Comparison of ENCODE assay signal across 1 cellular context in the genomic region with DNA sequence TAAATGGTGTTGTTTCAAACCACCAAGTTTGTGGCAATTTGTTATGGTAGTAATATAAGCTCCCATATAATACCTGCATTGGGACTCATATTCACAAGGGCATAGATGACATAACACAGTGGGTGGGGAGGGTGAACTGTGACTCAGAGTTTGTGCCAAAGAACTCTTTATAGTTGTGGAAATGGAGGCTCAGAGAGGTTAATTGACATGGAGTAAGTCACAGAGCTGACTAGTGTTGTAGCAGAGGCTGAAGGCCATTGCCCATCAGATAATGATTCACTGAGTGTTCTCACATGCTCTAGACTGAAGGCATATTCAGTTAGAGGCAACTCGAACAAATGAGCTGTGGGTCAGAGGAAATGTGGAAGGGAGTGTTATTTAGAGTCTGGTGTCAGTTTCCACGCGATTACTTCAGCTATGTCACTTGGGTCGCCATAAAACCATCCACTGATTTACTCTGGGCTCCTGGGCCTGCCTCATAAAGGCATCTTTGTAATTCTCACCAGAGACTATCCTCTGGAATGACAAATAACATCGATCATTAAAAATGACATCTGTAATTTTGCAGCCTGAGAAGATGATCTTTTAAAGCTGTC.
TF ChIP-seq lines count a peak whose summit lies in the region.

No MANE protein-coding gene starts in this region.

TF ChIP-seq in HEK293, 187 proteins besides CTCF, POLR2A, EP300 and RAD21 (continued from another document and continues in another):
- TF ChIP-seq, protein P1, sequence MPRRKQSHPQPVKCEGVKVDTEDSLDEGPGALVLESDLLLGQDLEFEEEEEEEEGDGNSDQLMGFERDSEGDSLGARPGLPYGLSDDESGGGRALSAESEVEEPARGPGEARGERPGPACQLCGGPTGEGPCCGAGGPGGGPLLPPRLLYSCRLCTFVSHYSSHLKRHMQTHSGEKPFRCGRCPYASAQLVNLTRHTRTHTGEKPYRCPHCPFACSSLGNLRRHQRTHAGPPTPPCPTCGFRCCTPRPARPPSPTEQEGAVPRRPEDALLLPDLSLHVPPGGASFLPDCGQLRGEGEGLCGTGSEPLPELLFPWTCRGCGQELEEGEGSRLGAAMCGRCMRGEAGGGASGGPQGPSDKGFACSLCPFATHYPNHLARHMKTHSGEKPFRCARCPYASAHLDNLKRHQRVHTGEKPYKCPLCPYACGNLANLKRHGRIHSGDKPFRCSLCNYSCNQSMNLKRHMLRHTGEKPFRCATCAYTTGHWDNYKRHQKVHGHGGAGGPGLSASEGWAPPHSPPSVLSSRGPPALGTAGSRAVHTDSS (tag by site-specific recombination; IDR thresholded peaks at IDR 0.05) = no peak
- TF ChIP-seq, protein P2, sequence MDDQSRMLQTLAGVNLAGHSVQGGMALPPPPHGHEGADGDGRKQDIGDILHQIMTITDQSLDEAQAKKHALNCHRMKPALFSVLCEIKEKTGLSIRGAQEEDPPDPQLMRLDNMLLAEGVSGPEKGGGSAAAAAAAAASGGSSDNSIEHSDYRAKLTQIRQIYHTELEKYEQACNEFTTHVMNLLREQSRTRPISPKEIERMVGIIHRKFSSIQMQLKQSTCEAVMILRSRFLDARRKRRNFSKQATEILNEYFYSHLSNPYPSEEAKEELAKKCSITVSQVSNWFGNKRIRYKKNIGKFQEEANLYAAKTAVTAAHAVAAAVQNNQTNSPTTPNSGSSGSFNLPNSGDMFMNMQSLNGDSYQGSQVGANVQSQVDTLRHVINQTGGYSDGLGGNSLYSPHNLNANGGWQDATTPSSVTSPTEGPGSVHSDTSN (CRISPR knock-in tag; IDR thresholded peaks at IDR 0.05) = no peak
- no peak for TF ChIP-seq GLIS2 (tag by site-specific recombination; IDR thresholded peaks at IDR 0.05)
- TF ChIP-seq HOXD13 (CRISPR knock-in tag; IDR thresholded peaks at IDR 0.05; ENCODE audit: borderline replicate concordance) = no peak
- TF ChIP-seq, protein P3, sequence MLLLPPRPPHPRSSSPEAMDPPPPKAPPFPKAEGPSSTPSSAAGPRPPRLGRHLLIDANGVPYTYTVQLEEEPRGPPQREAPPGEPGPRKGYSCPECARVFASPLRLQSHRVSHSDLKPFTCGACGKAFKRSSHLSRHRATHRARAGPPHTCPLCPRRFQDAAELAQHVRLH (tag by site-specific recombination; IDR thresholded peaks at IDR 0.05) = 0 out of 2 replicates have a peak, but pooled peaks have one; percentile 43
- TF ChIP-seq HOXA7 (CRISPR knock-in tag; IDR thresholded peaks at IDR 0.05; ENCODE audit: borderline replicate concordance) = no peak
- TF ChIP-seq ZNF366 (tag by site-specific recombination; conservative IDR thresholded peaks at IDR 0.05) = peak; percentile 40; the same call in 1 of the 2 replicates
- peak; percentile 44 for TF ChIP-seq FEZF1 (tag by site-specific recombination; IDR thresholded peaks at IDR 0.05)
- peak; percentile 78 for TF ChIP-seq ZNF843 (tag by site-specific recombination; IDR thresholded peaks at IDR 0.05)
- TF ChIP-seq ZSCAN30 (tag by site-specific recombination; IDR thresholded peaks at IDR 0.05) = no peak
- no peak for TF ChIP-seq ZNF155 (tag by site-specific recombination; IDR thresholded peaks at IDR 0.05)
- TF ChIP-seq ZNF626 (tag by site-specific recombination; IDR thresholded peaks at IDR 0.05) = no peak
- TF ChIP-seq, protein P4, sequence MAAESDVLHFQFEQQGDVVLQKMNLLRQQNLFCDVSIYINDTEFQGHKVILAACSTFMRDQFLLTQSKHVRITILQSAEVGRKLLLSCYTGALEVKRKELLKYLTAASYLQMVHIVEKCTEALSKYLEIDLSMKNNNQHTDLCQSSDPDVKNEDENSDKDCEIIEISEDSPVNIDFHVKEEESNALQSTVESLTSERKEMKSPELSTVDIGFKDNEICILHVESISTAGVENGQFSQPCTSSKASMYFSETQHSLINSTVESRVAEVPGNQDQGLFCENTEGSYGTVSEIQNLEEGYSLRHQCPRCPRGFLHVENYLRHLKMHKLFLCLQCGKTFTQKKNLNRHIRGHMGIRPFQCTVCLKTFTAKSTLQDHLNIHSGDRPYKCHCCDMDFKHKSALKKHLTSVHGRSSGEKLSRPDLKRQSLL (tag by site-specific recombination; IDR thresholded peaks at IDR 0.05) = peak; percentile 87
- no peak for TF ChIP-seq ZNF585B (tag by site-specific recombination; IDR thresholded peaks at IDR 0.05)
- TF ChIP-seq ZNF202 (tag by site-specific recombination; IDR thresholded peaks at IDR 0.05; ENCODE audit: borderline replicate concordance) = no peak
- TF ChIP-seq ZNF391 (tag by site-specific recombination; IDR thresholded peaks at IDR 0.05; ENCODE audit: borderline replicate concordance, low read depth) = no peak
- TF ChIP-seq REPIN1 (tag by site-specific recombination; IDR thresholded peaks at IDR 0.05; ENCODE audit: low read depth) = no peak
- TF ChIP-seq KLF16 (tag by site-specific recombination; IDR thresholded peaks at IDR 0.05) = peak; percentile 37; the same call in 1 of the 2 replicates
- TF ChIP-seq ZNF629 (tag by site-specific recombination; IDR thresholded peaks at IDR 0.05) = peak; percentile 75
- no peak for TF ChIP-seq ZFP3 (tag by site-specific recombination; IDR thresholded peaks at IDR 0.05; ENCODE audit: low read depth)
- TF ChIP-seq ZNF184 (tag by site-specific recombination; IDR thresholded peaks at IDR 0.05) = peak; percentile 8; the same call in 1 of the 2 replicates
- peak; percentile 78; the same call in 1 of the 2 replicates for TF ChIP-seq ZNF768 (tag by site-specific recombination; IDR thresholded peaks at IDR 0.05)
- TF ChIP-seq ZNF324 (tag by site-specific recombination; IDR thresholded peaks at IDR 0.05) = peak; percentile 40; the same call in 1 of the 2 replicates
- TF ChIP-seq, protein P5, sequence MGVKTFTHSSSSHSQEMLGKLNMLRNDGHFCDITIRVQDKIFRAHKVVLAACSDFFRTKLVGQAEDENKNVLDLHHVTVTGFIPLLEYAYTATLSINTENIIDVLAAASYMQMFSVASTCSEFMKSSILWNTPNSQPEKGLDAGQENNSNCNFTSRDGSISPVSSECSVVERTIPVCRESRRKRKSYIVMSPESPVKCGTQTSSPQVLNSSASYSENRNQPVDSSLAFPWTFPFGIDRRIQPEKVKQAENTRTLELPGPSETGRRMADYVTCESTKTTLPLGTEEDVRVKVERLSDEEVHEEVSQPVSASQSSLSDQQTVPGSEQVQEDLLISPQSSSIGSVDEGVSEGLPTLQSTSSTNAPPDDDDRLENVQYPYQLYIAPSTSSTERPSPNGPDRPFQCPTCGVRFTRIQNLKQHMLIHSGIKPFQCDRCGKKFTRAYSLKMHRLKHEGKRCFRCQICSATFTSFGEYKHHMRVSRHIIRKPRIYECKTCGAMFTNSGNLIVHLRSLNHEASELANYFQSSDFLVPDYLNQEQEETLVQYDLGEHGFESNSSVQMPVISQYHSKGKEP (tag by site-specific recombination; IDR thresholded peaks at IDR 0.05) = no peak
- no peak for TF ChIP-seq ZNF274 (IDR thresholded peaks at IDR 0.05; ENCODE audit: low read length)
- no peak for TF ChIP-seq ZNF274 (tag by site-specific recombination; IDR thresholded peaks at IDR 0.05; ENCODE audit: borderline replicate concordance)
- TF ChIP-seq KLF8 (tag by site-specific recombination; IDR thresholded peaks at IDR 0.05) = 0 out of 2 replicates have a peak, but pooled peaks have one; percentile 28
- TF ChIP-seq, protein P6, sequence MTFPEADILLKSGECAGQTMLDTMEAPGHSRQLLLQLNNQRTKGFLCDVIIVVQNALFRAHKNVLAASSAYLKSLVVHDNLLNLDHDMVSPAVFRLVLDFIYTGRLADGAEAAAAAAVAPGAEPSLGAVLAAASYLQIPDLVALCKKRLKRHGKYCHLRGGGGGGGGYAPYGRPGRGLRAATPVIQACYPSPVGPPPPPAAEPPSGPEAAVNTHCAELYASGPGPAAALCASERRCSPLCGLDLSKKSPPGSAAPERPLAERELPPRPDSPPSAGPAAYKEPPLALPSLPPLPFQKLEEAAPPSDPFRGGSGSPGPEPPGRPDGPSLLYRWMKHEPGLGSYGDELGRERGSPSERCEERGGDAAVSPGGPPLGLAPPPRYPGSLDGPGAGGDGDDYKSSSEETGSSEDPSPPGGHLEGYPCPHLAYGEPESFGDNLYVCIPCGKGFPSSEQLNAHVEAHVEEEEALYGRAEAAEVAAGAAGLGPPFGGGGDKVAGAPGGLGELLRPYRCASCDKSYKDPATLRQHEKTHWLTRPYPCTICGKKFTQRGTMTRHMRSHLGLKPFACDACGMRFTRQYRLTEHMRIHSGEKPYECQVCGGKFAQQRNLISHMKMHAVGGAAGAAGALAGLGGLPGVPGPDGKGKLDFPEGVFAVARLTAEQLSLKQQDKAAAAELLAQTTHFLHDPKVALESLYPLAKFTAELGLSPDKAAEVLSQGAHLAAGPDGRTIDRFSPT (tag by site-specific recombination; IDR thresholded peaks at IDR 0.05) = no peak
- TF ChIP-seq, protein P7, sequence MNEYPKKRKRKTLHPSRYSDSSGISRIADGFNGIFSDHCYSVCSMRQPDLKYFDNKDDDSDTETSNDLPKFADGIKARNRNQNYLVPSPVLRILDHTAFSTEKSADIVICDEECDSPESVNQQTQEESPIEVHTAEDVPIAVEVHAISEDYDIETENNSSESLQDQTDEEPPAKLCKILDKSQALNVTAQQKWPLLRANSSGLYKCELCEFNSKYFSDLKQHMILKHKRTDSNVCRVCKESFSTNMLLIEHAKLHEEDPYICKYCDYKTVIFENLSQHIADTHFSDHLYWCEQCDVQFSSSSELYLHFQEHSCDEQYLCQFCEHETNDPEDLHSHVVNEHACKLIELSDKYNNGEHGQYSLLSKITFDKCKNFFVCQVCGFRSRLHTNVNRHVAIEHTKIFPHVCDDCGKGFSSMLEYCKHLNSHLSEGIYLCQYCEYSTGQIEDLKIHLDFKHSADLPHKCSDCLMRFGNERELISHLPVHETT (tag by site-specific recombination; IDR thresholded peaks at IDR 0.05) = no peak
- TF ChIP-seq, protein P8, sequence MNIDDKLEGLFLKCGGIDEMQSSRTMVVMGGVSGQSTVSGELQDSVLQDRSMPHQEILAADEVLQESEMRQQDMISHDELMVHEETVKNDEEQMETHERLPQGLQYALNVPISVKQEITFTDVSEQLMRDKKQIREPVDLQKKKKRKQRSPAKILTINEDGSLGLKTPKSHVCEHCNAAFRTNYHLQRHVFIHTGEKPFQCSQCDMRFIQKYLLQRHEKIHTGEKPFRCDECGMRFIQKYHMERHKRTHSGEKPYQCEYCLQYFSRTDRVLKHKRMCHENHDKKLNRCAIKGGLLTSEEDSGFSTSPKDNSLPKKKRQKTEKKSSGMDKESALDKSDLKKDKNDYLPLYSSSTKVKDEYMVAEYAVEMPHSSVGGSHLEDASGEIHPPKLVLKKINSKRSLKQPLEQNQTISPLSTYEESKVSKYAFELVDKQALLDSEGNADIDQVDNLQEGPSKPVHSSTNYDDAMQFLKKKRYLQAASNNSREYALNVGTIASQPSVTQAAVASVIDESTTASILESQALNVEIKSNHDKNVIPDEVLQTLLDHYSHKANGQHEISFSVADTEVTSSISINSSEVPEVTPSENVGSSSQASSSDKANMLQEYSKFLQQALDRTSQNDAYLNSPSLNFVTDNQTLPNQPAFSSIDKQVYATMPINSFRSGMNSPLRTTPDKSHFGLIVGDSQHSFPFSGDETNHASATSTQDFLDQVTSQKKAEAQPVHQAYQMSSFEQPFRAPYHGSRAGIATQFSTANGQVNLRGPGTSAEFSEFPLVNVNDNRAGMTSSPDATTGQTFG (tag by site-specific recombination; IDR thresholded peaks at IDR 0.05; ENCODE audit: borderline replicate concordance) = no peak
- TF ChIP-seq ZNF146 (tag by site-specific recombination; IDR thresholded peaks at IDR 0.05) = no peak
- TF ChIP-seq ZNF221 (tag by site-specific recombination; IDR thresholded peaks at IDR 0.05; ENCODE audit: borderline replicate concordance) = no peak
- TF ChIP-seq, protein P9, sequence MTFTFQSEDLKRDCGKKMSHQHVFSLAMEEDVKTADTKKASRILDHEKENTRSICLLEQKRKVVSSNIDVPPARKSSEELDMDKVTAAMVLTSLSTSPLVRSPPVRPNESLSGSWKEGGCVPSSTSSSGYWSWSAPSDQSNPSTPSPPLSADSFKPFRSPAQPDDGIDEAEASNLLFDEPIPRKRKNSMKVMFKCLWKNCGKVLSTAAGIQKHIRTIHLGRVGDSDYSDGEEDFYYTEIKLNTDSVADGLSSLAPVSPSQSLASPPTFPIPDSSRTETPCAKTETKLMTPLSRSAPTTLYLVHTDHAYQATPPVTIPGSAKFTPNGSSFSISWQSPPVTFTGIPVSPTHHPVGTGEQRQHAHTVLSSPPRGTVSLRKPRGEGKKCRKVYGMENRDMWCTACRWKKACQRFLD (tag by site-specific recombination; IDR thresholded peaks at IDR 0.05) = no peak
- TF ChIP-seq, protein P10, sequence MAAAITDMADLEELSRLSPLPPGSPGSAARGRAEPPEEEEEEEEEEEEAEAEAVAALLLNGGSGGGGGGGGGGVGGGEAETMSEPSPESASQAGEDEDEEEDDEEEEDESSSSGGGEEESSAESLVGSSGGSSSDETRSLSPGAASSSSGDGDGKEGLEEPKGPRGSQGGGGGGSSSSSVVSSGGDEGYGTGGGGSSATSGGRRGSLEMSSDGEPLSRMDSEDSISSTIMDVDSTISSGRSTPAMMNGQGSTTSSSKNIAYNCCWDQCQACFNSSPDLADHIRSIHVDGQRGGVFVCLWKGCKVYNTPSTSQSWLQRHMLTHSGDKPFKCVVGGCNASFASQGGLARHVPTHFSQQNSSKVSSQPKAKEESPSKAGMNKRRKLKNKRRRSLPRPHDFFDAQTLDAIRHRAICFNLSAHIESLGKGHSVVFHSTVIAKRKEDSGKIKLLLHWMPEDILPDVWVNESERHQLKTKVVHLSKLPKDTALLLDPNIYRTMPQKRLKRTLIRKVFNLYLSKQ (tag by site-specific recombination; IDR thresholded peaks at IDR 0.05; ENCODE audit: borderline replicate concordance) = no peak
- no peak for TF ChIP-seq ZNF510 (tag by site-specific recombination; IDR thresholded peaks at IDR 0.05; ENCODE audit: insufficient replicate concordance)
- peak; percentile 50; the same call in 1 of the 2 replicates for TF ChIP-seq SP7 (tag by site-specific recombination; IDR thresholded peaks at IDR 0.05)
- TF ChIP-seq ZNF621 (tag by site-specific recombination; IDR thresholded peaks at IDR 0.05) = no peak
- TF ChIP-seq YY1 (tag by site-specific recombination; IDR thresholded peaks at IDR 0.05) = no peak
- TF ChIP-seq, protein P11, sequence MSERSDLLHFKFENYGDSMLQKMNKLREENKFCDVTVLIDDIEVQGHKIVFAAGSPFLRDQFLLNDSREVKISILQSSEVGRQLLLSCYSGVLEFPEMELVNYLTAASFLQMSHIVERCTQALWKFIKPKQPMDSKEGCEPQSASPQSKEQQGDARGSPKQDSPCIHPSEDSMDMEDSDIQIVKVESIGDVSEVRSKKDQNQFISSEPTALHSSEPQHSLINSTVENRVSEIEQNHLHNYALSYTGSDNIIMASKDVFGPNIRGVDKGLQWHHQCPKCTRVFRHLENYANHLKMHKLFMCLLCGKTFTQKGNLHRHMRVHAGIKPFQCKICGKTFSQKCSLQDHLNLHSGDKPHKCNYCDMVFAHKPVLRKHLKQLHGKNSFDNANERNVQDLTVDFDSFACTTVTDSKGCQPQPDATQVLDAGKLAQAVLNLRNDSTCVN (tag by site-specific recombination; optimal IDR thresholded peaks at IDR 0.05) = no peak
- no peak for TF ChIP-seq ZBTB8A (tag by site-specific recombination; IDR thresholded peaks at IDR 0.05)
- TF ChIP-seq, protein P12, sequence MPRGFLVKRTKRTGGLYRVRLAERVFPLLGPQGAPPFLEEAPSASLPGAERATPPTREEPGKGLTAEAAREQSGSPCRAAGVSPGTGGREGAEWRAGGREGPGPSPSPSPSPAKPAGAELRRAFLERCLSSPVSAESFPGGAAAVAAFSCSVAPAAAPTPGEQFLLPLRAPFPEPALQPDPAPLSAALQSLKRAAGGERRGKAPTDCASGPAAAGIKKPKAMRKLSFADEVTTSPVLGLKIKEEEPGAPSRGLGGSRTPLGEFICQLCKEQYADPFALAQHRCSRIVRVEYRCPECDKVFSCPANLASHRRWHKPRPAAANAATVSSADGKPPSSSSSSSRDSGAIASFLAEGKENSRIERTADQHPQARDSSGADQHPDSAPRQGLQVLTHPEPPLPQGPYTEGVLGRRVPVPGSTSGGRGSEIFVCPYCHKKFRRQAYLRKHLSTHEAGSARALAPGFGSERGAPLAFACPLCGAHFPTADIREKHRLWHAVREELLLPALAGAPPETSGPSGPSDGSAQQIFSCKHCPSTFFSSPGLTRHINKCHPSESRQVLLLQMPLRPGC (tag by site-specific recombination; IDR thresholded peaks at IDR 0.05) = no peak
